In genomic region chr1:47231314-47232186, GRCh38 we compare ENCODE assay signal across 9 cellular contexts. TPM values are rescaled to one million over a fixed set of nuclear protein-coding genes. Genes with fewer than 3 reads are reported as not detected.
A peak's percentile ranks its signal among the peaks of the same experiment; 100 is the strongest.
DNase-seq lines count a peak whose midpoint lies in the region; ATAC-seq, FAIRE-seq and TF ChIP-seq lines count a peak whose summit lies in the region.
"Had no signal": no experiment of that assay in that cellular context is flagged by ENCODE, and none has a peak within 500 bp of the region (broad histone marks: within the 10 kb centered on the region; RNA-seq: fewer than 3 reads in every experiment).

No MANE protein-coding gene starts in this region.

- H3K36me3 ChIP-seq in bronchial epithelial cell (ENCODE audit: control insufficient read depth, insufficient read depth, low read length) = no peaks in the 10 kb centered on the region

- DNase-seq in ELR (ENCODE audit: low read depth) (peak; percentile 22), NOMO-1 (lab: John Stamatoyannopoulos, UW; ENCODE audit: unreplicated experiment in 2 of 2) (peak; percentile 49 to 73), bronchial epithelial cell (ENCODE audit: low read depth) (peak; percentile 16), LoVo (ENCODE audit: low spot score) (no peak), SHP77 treated with DMSO at 0.1 percent for 48 hours (lab: John Stamatoyannopoulos, UW) (no peak)
- peak; percentile 15 for DNase-seq in stimulated activated naive B cell treated with anti-CD40 and anti-IgM and Interleukin-4, amounts not matched to agents 10 μg/mL and 1 μg/mL and 100 μg/mL, for 72 hours

- peaks cover 73 to 98% of the 10 kb centered on the region in 2 donors for H3K27me3 Mint-ChIP-seq in stimulated activated naive B cell treated with anti-CD40 and anti-IgM and Interleukin-4, amounts not matched to agents 10 μg/mL and 1 μg/mL and 100 μg/mL, for 72 hours

- no peak for FAIRE-seq in bronchial epithelial cell (lab: Jason Lieb, UNC)

- ATAC-seq in stimulated activated naive B cell treated with anti-CD40 and anti-IgM and Interleukin-4, amounts not matched to agents 10 μg/mL and 1 μg/mL and 100 μg/mL, for 72 hours (replicated peaks) = peak; percentile 62 to 65
- no peak for ATAC-seq in GM18867 (IDR thresholded peaks at IDR 0.05; ENCODE audit: unreplicated experiment)

- H3K27ac Mint-ChIP-seq in stimulated activated naive B cell treated with anti-CD40 and anti-IgM and Interleukin-4, amounts not matched to agents 10 μg/mL and 1 μg/mL and 100 μg/mL, for 72 hours = peak overlapping the region; percentile 89

- H3K4me3 Mint-ChIP-seq in stimulated activated naive B cell treated with anti-CD40 and anti-IgM and Interleukin-4, amounts not matched to agents 10 μg/mL and 1 μg/mL and 100 μg/mL, for 72 hours = peak overlapping the region; percentile 81 to 83

- H3K4me1 Mint-ChIP-seq in stimulated activated naive B cell treated with anti-CD40 and anti-IgM and Interleukin-4, amounts not matched to agents 10 μg/mL and 1 μg/mL and 100 μg/mL, for 72 hours = peaks cover 22 to 37% of the 10 kb centered on the region in 2 donors

- H3K4me3 ChIP-seq in bronchial epithelial cell (ENCODE audit: low read depth, low read length) = no peak overlapping the region

- H3K27me3 ChIP-seq in bronchial epithelial cell (ENCODE audit: control insufficient read depth, insufficient read depth, low read length) (peaks cover 62% of the 10 kb centered on the region), layer of hippocampus (ENCODE audit: control insufficient read depth, insufficient read depth, low read length) (peaks cover 42% of the 10 kb centered on the region)

- no peak for TF ChIP-seq CTCF in bronchial epithelial cell (IDR thresholded peaks at IDR 0.05; ENCODE audit: insufficient read depth, low read length, severe bottlenecking)

- no peaks in the 10 kb centered on the region for H3K9me3 Mint-ChIP-seq in stimulated activated naive B cell treated with anti-CD40 and anti-IgM and Interleukin-4, amounts not matched to agents 10 μg/mL and 1 μg/mL and 100 μg/mL, for 72 hours

- peak overlapping the region; percentile 49 for H3K27ac ChIP-seq in layer of hippocampus (ENCODE audit: low read depth, low read length)

- H3K36me3 Mint-ChIP-seq in stimulated activated naive B cell treated with anti-CD40 and anti-IgM and Interleukin-4, amounts not matched to agents 10 μg/mL and 1 μg/mL and 100 μg/mL, for 72 hours = peaks cover 0 to 4% of the 10 kb centered on the region in 2 donors

RNA-seq across cellular contexts. Expression of gene TAL1, which starts 0.5 kb away (rescaled TPM):
- total RNA-seq in bronchial epithelial cell = under 0.01 TPM in 1 of 2 replicates, not detected in the other

RNA-seq across cellular contexts. Expression of gene PDZK1IP1, which starts 41.7 kb away (rescaled TPM):
- total RNA-seq in bronchial epithelial cell = 0.26 and 1.9 TPM in 2 replicates
- total RNA-seq: HT1080 had no signal

Comparison
In these comparisons a context has a peak if more than half of its experiments do, and no peak if none do; other contexts are left out.
1. DNase-seq: peak in ELR (single experiment), NOMO-1 (2 of 2), bronchial epithelial cell (single experiment) and stimulated activated naive B cell treated with anti-CD40 and anti-IgM and Interleukin-4, amounts not matched to agents 10 μg/mL and 1 μg/mL and 100 μg/mL, for 72 hours (single experiment); none in LoVo (single experiment) and SHP77 treated with DMSO at 0.1 percent for 48 hours (single experiment).